Comparison of ENCODE assay signal across 8 cellular contexts in the genomic region with DNA sequence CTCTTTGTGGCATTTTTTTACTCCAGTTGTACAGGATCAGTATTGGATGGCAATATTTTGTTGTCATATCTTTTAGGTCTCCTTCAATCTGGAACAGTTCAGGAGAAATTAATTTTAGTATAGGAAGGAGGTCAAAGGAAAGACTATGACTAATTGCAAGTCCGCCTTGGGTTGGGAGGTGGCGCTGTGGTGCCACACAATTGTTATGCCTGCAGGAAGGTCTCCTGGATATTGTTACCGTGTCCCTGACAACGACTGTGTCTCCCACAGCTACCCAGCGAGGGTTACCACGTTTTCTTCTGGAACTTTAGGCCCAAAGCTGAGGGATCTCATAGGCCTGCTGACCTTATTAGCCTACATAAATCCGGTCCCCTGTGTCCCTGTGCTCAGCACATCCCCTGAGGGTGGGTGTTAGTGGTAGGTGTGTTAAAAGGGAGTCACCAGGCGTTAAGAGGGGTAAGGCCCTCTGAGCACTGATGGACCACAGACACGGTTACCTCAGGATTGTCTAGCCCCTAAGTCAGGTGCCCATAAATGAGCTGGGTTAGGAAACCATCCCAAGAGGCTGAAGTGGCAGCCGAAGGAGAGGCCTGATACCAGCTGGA. TPM values are rescaled to one million over a fixed set of nuclear protein-coding genes. Genes with fewer than 3 reads are reported as not detected.
DNase-seq lines count a peak whose midpoint lies in the region; TF ChIP-seq lines count a peak whose summit lies in the region.

No MANE protein-coding gene starts in this region.

- peaks cover 6% of the 10 kb centered on the region for H3K36me3 Mint-ChIP-seq in glutamatergic neuron (ENCODE audit: unreplicated experiment)
- H3K36me3 Mint-ChIP-seq in progenitor cell of endocrine pancreas (ENCODE audit: insufficient read depth), result peaks cover 3% of the 10 kb centered on the region

- peaks cover 1% of the 10 kb centered on the region for H3K9me3 Mint-ChIP-seq in glutamatergic neuron (ENCODE audit: unreplicated experiment)
- peaks cover 11% of the 10 kb centered on the region for H3K9me3 Mint-ChIP-seq in progenitor cell of endocrine pancreas (ENCODE audit: low read depth)

- peak overlapping the region; percentile 44 for H3K27ac Mint-ChIP-seq in glutamatergic neuron (ENCODE audit: unreplicated experiment)
- H3K27ac Mint-ChIP-seq in progenitor cell of endocrine pancreas, result no peak overlapping the region

- H3K4me1 Mint-ChIP-seq in glutamatergic neuron (ENCODE audit: low read depth, unreplicated experiment), result peaks cover 6% of the 10 kb centered on the region
- peaks cover 17% of the 10 kb centered on the region for H3K4me1 Mint-ChIP-seq in progenitor cell of endocrine pancreas (ENCODE audit: low read depth)

- DNase-seq in C1 segment of cervical spinal cord (lab: John Stamatoyannopoulos, UW) (peak in 8 of 14 donors; percentile 6 to 30 (median 13)), GM19240 (ENCODE audit: insufficient read length, low spot score) (peak; percentile 11), LHCN-M2 (ENCODE audit: low read depth) (peak; percentile 61), RPMI7951 (ENCODE audit: low read depth) (peak; percentile 70), glutamatergic neuron (peak; percentile 86), progenitor cell of endocrine pancreas (ENCODE audit: low spot score, unreplicated experiment) (peak; percentile 47), KG1 (lab: John Stamatoyannopoulos, UW) (no peak)
- DNase-seq in activated gamma-delta T cell treated with anti-CD3 and anti-CD28 coated beads, Interleukin-2, amount 50 U/mL, for 16 hours (ENCODE audit: low read depth), result peak; percentile 3

- H3K27me3 Mint-ChIP-seq in glutamatergic neuron (ENCODE audit: unreplicated experiment), result peaks cover 2% of the 10 kb centered on the region
- H3K27me3 Mint-ChIP-seq in progenitor cell of endocrine pancreas, result no peaks in the 10 kb centered on the region

- H3K4me3 Mint-ChIP-seq in glutamatergic neuron (ENCODE audit: unreplicated experiment) (no peak overlapping the region), progenitor cell of endocrine pancreas (ENCODE audit: low read depth) (no peak overlapping the region)

- TF ChIP-seq CTCF in glutamatergic neuron (IDR thresholded peaks at IDR 0.05; ENCODE audit: partially characterized antibody, unreplicated experiment) (peak; percentile 89), progenitor cell of endocrine pancreas (IDR thresholded peaks at IDR 0.05; ENCODE audit: unreplicated experiment) (peak; percentile 91)

RNA-seq across cellular contexts. Expression of gene KCNAB1, which starts 31.5 kb away (rescaled TPM):
- total RNA-seq in LHCN-M2 (2014; rRNA removed) (0.19 and 0.57 TPM in 2 replicates), glutamatergic neuron (ENCODE audit: unreplicated experiment) (16.5 TPM), progenitor cell of endocrine pancreas (1.8 and 2.1 TPM in 2 replicates)
- 0.53 TPM for polyA plus RNA-seq in LHCN-M2 (2012)
- 0.29 and 0.96 TPM in 2 replicates for total RNA-seq in RPMI7951 (2014; rRNA removed; shearing (Covaris generic))
